ENCODE assay signal across 14 cellular contexts in the genomic region with DNA sequence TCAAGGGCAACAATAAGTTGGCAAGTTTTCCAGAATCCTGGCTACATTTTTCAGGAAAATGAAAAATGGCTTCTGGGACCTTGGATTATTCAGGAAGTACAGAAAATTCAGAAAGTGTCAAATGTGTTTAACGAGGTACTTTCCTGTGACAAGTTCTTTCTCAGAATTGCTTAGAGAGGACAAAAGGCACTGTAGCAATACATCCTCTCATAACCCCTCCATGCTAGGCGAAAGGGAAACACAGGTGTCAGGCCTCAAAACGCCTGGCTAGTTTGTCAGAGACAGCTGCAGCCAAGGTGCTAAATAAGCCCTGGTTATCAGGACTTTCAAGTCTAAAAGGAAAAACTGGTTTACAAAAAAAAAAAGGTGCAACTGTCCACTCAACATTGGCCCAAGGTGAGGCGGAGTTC.
DNase-seq lines count a peak whose midpoint lies in the region; ATAC-seq and TF ChIP-seq lines count a peak whose summit lies in the region.
"Had no signal": no experiment of that assay in that cellular context is flagged by ENCODE, and none has a peak within 500 bp of the region (broad histone marks: within the 10 kb centered on the region; RNA-seq: fewer than 3 reads in every experiment).

No MANE protein-coding gene starts in this region.

- H3K27me3 Mint-ChIP-seq in central memory CD8-positive, alpha-beta T cell, result peaks cover 13% of the 10 kb centered on the region
- H3K27me3 Mint-ChIP-seq: CD8-positive, alpha-beta memory T cell had no signal

- peaks cover 6% of the 10 kb centered on the region for H3K36me3 Mint-ChIP-seq in central memory CD8-positive, alpha-beta T cell (ENCODE audit: insufficient read depth)

- H3K27ac Mint-ChIP-seq in central memory CD8-positive, alpha-beta T cell (ENCODE audit: low read depth), result peak overlapping the region; percentile 55

- H3K9me3 Mint-ChIP-seq in central memory CD8-positive, alpha-beta T cell, result no peaks in the 10 kb centered on the region
- H3K9me3 Mint-ChIP-seq: CD8-positive, alpha-beta memory T cell had no signal

- H3K4me3 Mint-ChIP-seq in central memory CD8-positive, alpha-beta T cell, result no peak overlapping the region
- H3K4me3 Mint-ChIP-seq: CD8-positive, alpha-beta memory T cell had no signal

- H3K4me3 ChIP-seq in GM06990 (replicated peaks; ENCODE audit: low read depth, low read length), result no peak overlapping the region
- H3K4me3 ChIP-seq: ovary, SK-N-MC, thoracic aorta had no signal

- ATAC-seq in GM19395 (IDR thresholded peaks at IDR 0.05; ENCODE audit: unreplicated experiment), result peak; percentile 83
- peak; percentile 86 for ATAC-seq in HG03354 (IDR thresholded peaks at IDR 0.05; ENCODE audit: poor library complexity, severe bottlenecking, unreplicated experiment)
- ATAC-seq in central memory CD8-positive, alpha-beta T cell (replicated peaks; ENCODE audit: extremely low read depth, poor library complexity, severe bottlenecking), result no peak
- ATAC-seq in HG03571 (IDR thresholded peaks at IDR 0.05; ENCODE audit: unreplicated experiment), result no peak

- H3K4me1 Mint-ChIP-seq in central memory CD8-positive, alpha-beta T cell, result no peaks in the 10 kb centered on the region

- H3K27me3 ChIP-seq in GM06990 (replicated peaks; ENCODE audit: control insufficient read depth, insufficient read depth, low read length), result no peaks in the 10 kb centered on the region
- H3K27me3 ChIP-seq: ovary had no signal

- no peak for TF ChIP-seq CTCF in GM06990 (IDR thresholded peaks at IDR 0.05; ENCODE audit: insufficient read depth, low read length, poor library complexity, severe bottlenecking)

- no peaks in the 10 kb centered on the region for H3K36me3 ChIP-seq in GM06990 (ENCODE audit: control insufficient read depth, insufficient read depth, low read length)
- H3K36me3 ChIP-seq: ovary, thoracic aorta had no signal

- in situ Hi-C loops in KBM-7 (cut with MboI; ENCODE audit: low pct_unique_long_range_greater_than_20kb, low sequenced_read_pairs), result no loop called here

- DNase-seq in GM06990 (ENCODE audit: extremely low read depth, insufficient read length), result peak; percentile 54
- DNase-seq in central memory CD8-positive, alpha-beta T cell (ENCODE audit: low spot score in 2 of 2), result no peak
- DNase-seq in KBM-7, result no peak
- no peak for DNase-seq in DMS79 treated with DMSO at 0.1 percent for 48 hours (lab: John Stamatoyannopoulos, UW)
- no peak for DNase-seq in Ammon's horn (ENCODE audit: low spot score)
- DNase-seq: activated CD4-positive, alpha-beta T cell treated with anti-CD3 and anti-CD28 coated beads, Interleukin-2, amount 50 U/mL, for 48 hours; CD8-positive, alpha-beta memory T cell; NCI-H446 had no signal

Comparison
In these comparisons a context has a peak if more than half of its experiments do, and no peak if none do; other contexts are left out.
1. ATAC-seq: peak in GM19395 (single experiment) and HG03354 (single experiment); none in central memory CD8-positive, alpha-beta T cell (single experiment) and HG03571 (single experiment).